8 cellular contexts compared by ENCODE assay signal in genomic region chr9:97984188-97985057, GRCh38. TPM values are rescaled to one million over a fixed set of nuclear protein-coding genes. Genes with fewer than 3 reads are reported as not detected.
DNase-seq lines count a peak whose midpoint lies in the region; ATAC-seq and TF ChIP-seq lines count a peak whose summit lies in the region.

No MANE protein-coding gene starts in this region.

- H3K4me3 ChIP-seq in GM06990 (replicated peaks; ENCODE audit: low read depth, low read length) = peak overlapping the region; percentile 85
- peak overlapping the region; percentile 81 for H3K4me3 ChIP-seq in HFF-Myc (replicated peaks; ENCODE audit: low read depth, low read length)
- H3K4me3 ChIP-seq in WERI-Rb-1 (ENCODE audit: low read depth, low read length) = peak overlapping the region; percentile 88
- peak overlapping the region; percentile 63 to 99 (median 80) for H3K4me3 ChIP-seq in breast epithelium
- H3K4me3 ChIP-seq in skeletal muscle tissue (ENCODE audit: low read length in 3 of 3) = peak overlapping the region; percentile 71 to 89 (median 86)

- H3K27ac ChIP-seq in WERI-Rb-1 = peak overlapping the region; percentile 100
- peak overlapping the region; percentile 98 to 99 for H3K27ac ChIP-seq in breast epithelium
- peak overlapping the region; percentile 96 for H3K27ac ChIP-seq in skeletal muscle tissue (ENCODE audit: low read depth, low read length)

- H3K9ac ChIP-seq in skeletal muscle tissue (ENCODE audit: low read depth in 1 of 3, low read length in 3 of 3) = peak overlapping the region; percentile 93 to 98 (median 95)

- DNase-seq in GM06990 (ENCODE audit: extremely low read depth, insufficient read length) (peak; percentile 93), HFF-Myc (ENCODE audit: extremely low read depth, low read depth) (no peak), NCI-H1105 treated with DMSO at 0.1 percent for 48 hours (lab: John Stamatoyannopoulos, UW) (peak; percentile 59), WERI-Rb-1 (peak; percentile 86), breast epithelium (ENCODE audit: low spot score in 2 of 2) (peak; percentile 77 to 80), iPS-NIHi11 (ENCODE audit: low spot score) (peak; percentile 83)

- no peak for TF ChIP-seq POLR2A in breast epithelium (IDR thresholded peaks at IDR 0.05)

- TF ChIP-seq CTCF in GM06990 (IDR thresholded peaks at IDR 0.05; ENCODE audit: insufficient read depth, low read length, poor library complexity, severe bottlenecking) (no peak), HFF-Myc (IDR thresholded peaks at IDR 0.05; ENCODE audit: low read depth, low read length, missing control alignments) (no peak), WERI-Rb-1 (IDR thresholded peaks at IDR 0.05; ENCODE audit: low read depth, low read length) (no peak), breast epithelium (IDR thresholded peaks at IDR 0.05) (no peak)

- H3K27me3 ChIP-seq in GM06990 (replicated peaks; ENCODE audit: control insufficient read depth, insufficient read depth, low read length) = no peaks in the 10 kb centered on the region
- no peaks in the 10 kb centered on the region for H3K27me3 ChIP-seq in WERI-Rb-1 (ENCODE audit: insufficient read depth, low read depth, severe bottlenecking)
- no peaks in the 10 kb centered on the region for H3K27me3 ChIP-seq in breast epithelium
- no peaks in the 10 kb centered on the region for H3K27me3 ChIP-seq in skeletal muscle tissue (ENCODE audit: control insufficient read depth in 3 of 3, insufficient read depth in 3 of 3, low read length in 3 of 3)

- peaks cover 0 to 8% of the 10 kb centered on the region in 2 donors for H3K4me1 ChIP-seq in breast epithelium
- H3K4me1 ChIP-seq in skeletal muscle tissue (ENCODE audit: control insufficient read depth in 3 of 3, insufficient read depth in 3 of 3, low read length in 3 of 3) = peaks cover 25 to 41% (median 29%) of the 10 kb centered on the region in 3 donors

- H3K9me3 ChIP-seq in WERI-Rb-1 (ENCODE audit: severe bottlenecking) (peaks cover 5% of the 10 kb centered on the region), breast epithelium (no peaks in the 10 kb centered on the region), skeletal muscle tissue (ENCODE audit: control insufficient read depth in 3 of 3, low read length in 3 of 3) (no peaks in the 10 kb centered on the region)

- H3K36me3 ChIP-seq in GM06990 (ENCODE audit: control insufficient read depth, insufficient read depth, low read length) (no peaks in the 10 kb centered on the region), WERI-Rb-1 (peaks cover 17% of the 10 kb centered on the region), breast epithelium (no peaks in the 10 kb centered on the region), skeletal muscle tissue (ENCODE audit: control insufficient read depth in 3 of 3, insufficient read depth in 3 of 3, low read length in 3 of 3) (no peaks in the 10 kb centered on the region)

- no peak for ATAC-seq in HG03108 (IDR thresholded peaks at IDR 0.05; ENCODE audit: unreplicated experiment)

- intact Hi-C loops in breast epithelium (cut with DNase I; ENCODE audit: low total_unique reads) = no loop called here

RNA-seq across cellular contexts. Expression of gene ANP32B, which starts 1.3 kb away (rescaled TPM):
- total RNA-seq in breast epithelium (10 to 100 TPM; 37.0 to 54.7 (median 44.0) TPM), skeletal muscle tissue (18.8 TPM)

RNA-seq across cellular contexts. Expression of gene HEMGN, which starts 46.5 kb away (rescaled TPM):
- total RNA-seq in breast epithelium = not detected
- 7.3 TPM for total RNA-seq in skeletal muscle tissue
